In the genomic region with DNA sequence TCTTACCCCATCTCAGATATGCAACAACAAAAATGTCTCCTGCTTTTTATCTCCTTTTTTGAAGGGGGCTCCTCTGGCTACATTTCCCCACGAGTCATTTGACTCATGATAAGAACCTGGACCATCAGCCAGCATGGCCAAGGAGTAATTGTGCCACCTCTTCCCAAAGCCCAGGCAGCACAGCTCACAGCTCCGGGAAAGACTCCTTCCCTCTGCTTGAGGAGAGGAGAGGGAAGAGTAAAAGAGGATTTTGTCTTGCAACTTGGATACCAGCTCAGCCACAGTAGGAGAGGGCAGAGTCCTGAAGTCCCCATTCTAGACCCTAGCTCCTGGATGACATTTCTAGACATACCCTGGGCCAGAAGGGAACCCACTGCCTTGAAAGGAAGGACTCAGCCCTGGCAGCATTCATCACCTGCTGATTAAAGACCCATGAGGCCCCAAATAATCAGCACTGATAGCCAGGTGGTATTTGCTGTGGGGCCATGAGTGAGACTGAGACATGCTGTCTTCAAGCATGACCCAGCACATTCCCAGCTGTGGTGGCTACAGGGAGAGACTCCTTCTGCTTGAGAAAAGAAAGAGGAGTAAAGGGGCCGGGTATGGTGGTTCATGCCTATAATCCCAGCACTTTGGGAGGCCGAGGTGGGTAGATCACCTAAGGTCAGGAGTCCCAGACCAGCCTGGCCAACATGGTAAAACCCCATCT, we compare ENCODE assay signal across 21 cellular contexts.
"Had no signal": no experiment of that assay in that cellular context is flagged by ENCODE, and none has a peak within 500 bp of the region (broad histone marks: within the 10 kb centered on the region; RNA-seq: fewer than 3 reads in every experiment).

No MANE protein-coding gene starts in this region.

- H3K27me3 Mint-ChIP-seq: natural killer cell treated with Interleukin-12 subunit alpha and Interleukin-12 subunit beta and Interleukin-15 and Interleukin-18, amount 100 ng/mL, for 72 hours had no signal

- H3K4me3 Mint-ChIP-seq: natural killer cell treated with Interleukin-12 subunit alpha and Interleukin-12 subunit beta and Interleukin-15 and Interleukin-18, amount 100 ng/mL, for 72 hours; neural progenitor cell; stimulated activated effector memory CD8-positive, alpha-beta T cell treated with anti-CD3 and anti-CD28 coated beads, Interleukin-12 subunit alpha, Interleukin-12 subunit beta, amount 100 ng/mL, for 72 hours had no signal

- ATAC-seq: gastroesophageal sphincter; mucosa of descending colon; natural killer cell treated with Interleukin-12 subunit alpha and Interleukin-12 subunit beta and Interleukin-15 and Interleukin-18, amount 100 ng/mL, for 72 hours; stimulated activated effector memory CD8-positive, alpha-beta T cell treated with anti-CD3 and anti-CD28 coated beads, Interleukin-12 subunit alpha, Interleukin-12 subunit beta, amount 100 ng/mL, for 72 hours; stimulated activated naive CD8-positive, alpha-beta T cell treated with anti-CD3 and anti-CD28 coated beads, Interleukin-15, Interleukin-2, amounts not matched to agents 100 U/mL and 50 U/mL, for 24 hours had no signal

- H3K4me1 Mint-ChIP-seq: neural progenitor cell had no signal

- H3K9ac ChIP-seq: neural progenitor cell had no signal

- H3K27me3 ChIP-seq: esophagus squamous epithelium, gastroesophageal sphincter, neural progenitor cell, right atrium auricular region, suprapubic skin, thyroid gland, upper lobe of left lung, vagina had no signal

- H3K4me2 ChIP-seq: neural progenitor cell, smooth muscle cell had no signal

- H3K4me3 ChIP-seq: esophagus squamous epithelium, gastroesophageal sphincter, mucosa of descending colon, neural progenitor cell, right atrium auricular region, smooth muscle cell, suprapubic skin, thyroid gland, upper lobe of left lung, vagina had no signal

- DNase-seq: effector memory CD4-positive, alpha-beta T cell; esophagus squamous epithelium; foreskin fibroblast; glutamatergic neuron; islet precursor cell; mammary epithelial cell; mucosa of descending colon; stimulated activated CD4-positive, alpha-beta T cell treated with anti-CD3 and anti-CD28 coated beads, Interleukin-4, amount 100 ng/mL, for 1 hour; stimulated activated CD8-positive, alpha-beta memory T cell treated with anti-CD3 and anti-CD28 coated beads, Interleukin-4, amount 100 ng/mL, for 48 hours; stimulated activated naive CD8-positive, alpha-beta T cell treated with anti-CD3 and anti-CD28 coated beads, Interleukin-15, Interleukin-2, amounts not matched to agents 100 U/mL and 50 U/mL, for 24 hours; thyroid gland; upper lobe of left lung had no signal

- H3K36me3 Mint-ChIP-seq: natural killer cell treated with Interleukin-12 subunit alpha and Interleukin-12 subunit beta and Interleukin-15 and Interleukin-18, amount 100 ng/mL, for 72 hours had no signal

- H3K27ac Mint-ChIP-seq: natural killer cell treated with Interleukin-12 subunit alpha and Interleukin-12 subunit beta and Interleukin-15 and Interleukin-18, amount 100 ng/mL, for 72 hours; neural progenitor cell had no signal

- H3K9me3 Mint-ChIP-seq: natural killer cell treated with Interleukin-12 subunit alpha and Interleukin-12 subunit beta and Interleukin-15 and Interleukin-18, amount 100 ng/mL, for 72 hours; stimulated activated effector memory CD8-positive, alpha-beta T cell treated with anti-CD3 and anti-CD28 coated beads, Interleukin-12 subunit alpha, Interleukin-12 subunit beta, amount 100 ng/mL, for 72 hours had no signal

- H3K27ac ChIP-seq: epithelial cell of prostate, esophagus squamous epithelium, gastroesophageal sphincter, neural progenitor cell, right atrium auricular region, suprapubic skin, thyroid gland, upper lobe of left lung, vagina had no signal

- H3K9me3 ChIP-seq: esophagus squamous epithelium, gastroesophageal sphincter, mucosa of descending colon, right atrium auricular region, suprapubic skin, thyroid gland, upper lobe of left lung, vagina had no signal

- H3K36me3 ChIP-seq: gastroesophageal sphincter, neural progenitor cell, right atrium auricular region, thyroid gland, upper lobe of left lung, vagina had no signal
